In the genomic region with DNA sequence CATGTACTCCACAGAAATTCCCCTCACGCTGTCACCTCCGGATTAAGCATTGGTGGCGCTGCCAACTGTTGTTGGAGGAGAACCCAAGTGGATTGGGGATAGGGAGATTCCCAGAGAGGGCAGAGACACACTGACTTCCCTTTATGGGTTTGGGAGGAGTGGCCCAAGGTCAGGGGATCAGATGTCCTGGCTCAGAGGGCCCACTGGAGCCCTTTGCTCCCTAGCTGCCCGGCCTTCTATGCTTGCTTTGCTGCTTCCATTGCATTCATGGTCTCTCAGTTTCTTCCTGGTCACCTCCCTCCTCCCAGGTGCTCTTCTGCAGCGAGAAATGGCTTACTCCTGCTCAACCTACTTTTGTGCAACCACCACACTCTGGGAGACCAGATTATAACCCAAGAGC, we compare ENCODE assay signal across 1 cellular context.
TF ChIP-seq lines count a peak whose summit lies in the region.

No MANE protein-coding gene starts in this region.

TF ChIP-seq in IMR-90, 13 proteins besides CTCF, POLR2A, EP300 and RAD21:
- TF ChIP-seq, protein P1, sequence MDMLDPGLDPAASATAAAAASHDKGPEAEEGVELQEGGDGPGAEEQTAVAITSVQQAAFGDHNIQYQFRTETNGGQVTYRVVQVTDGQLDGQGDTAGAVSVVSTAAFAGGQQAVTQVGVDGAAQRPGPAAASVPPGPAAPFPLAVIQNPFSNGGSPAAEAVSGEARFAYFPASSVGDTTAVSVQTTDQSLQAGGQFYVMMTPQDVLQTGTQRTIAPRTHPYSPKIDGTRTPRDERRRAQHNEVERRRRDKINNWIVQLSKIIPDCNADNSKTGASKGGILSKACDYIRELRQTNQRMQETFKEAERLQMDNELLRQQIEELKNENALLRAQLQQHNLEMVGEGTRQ (IDR thresholded peaks at IDR 0.05; ENCODE audit: low read depth, low read length): no peak
- TF ChIP-seq MAZ (IDR thresholded peaks at IDR 0.05; ENCODE audit: borderline replicate concordance, low read depth, low read length): no peak
- no peak for TF ChIP-seq MAFK (IDR thresholded peaks at IDR 0.05; ENCODE audit: low read depth, low read length)
- TF ChIP-seq SMC3 (IDR thresholded peaks at IDR 0.05; ENCODE audit: low read depth, low read length): no peak
- TF ChIP-seq RFX5 (IDR thresholded peaks at IDR 0.05; ENCODE audit: low read depth, low read length): no peak
TF ChIP-seq in IMR-90: peak in this region for 0.
